Comparison of ENCODE assay signal across 12 cellular contexts in genomic region chr18:46939337-46939963, GRCh38. TPM values are rescaled to one million over a fixed set of nuclear protein-coding genes. Genes with fewer than 3 reads are reported as not detected.
DNase-seq lines count a peak whose midpoint lies in the region; ATAC-seq and TF ChIP-seq lines count a peak whose summit lies in the region.
"Had no signal": no experiment of that assay in that cellular context is flagged by ENCODE, and none has a peak within 500 bp of the region (broad histone marks: within the 10 kb centered on the region; RNA-seq: fewer than 3 reads in every experiment).

No MANE protein-coding gene starts in this region.

- CTCF ChIA-PET in AG04449 (lab: Yijun Ruan, JAX) = interaction anchor here (1.6 kb wide), 1 partner anchor 12 kb away, joined by 3 read pairs; no protein-coding TSS in a partner anchor
- CTCF ChIA-PET in CD4-positive, alpha-beta memory T cell (lab: Charles Lee; ENCODE audit: partially characterized antibody) = interaction anchor here (2.0 kb wide), 1 partner anchor 10 kb away, joined by 6 read pairs; no protein-coding TSS in a partner anchor

- H3K36me3 Mint-ChIP-seq in CD4-positive, alpha-beta memory T cell = no peaks in the 10 kb centered on the region

- H3K27ac ChIP-seq in lower lobe of right lung = peak overlapping the region; percentile 18
- no peak overlapping the region for H3K27ac ChIP-seq in CD4-positive, alpha-beta memory T cell (ENCODE audit: low read depth, low read length)
- H3K27ac ChIP-seq: BLaER1 treated with 17β-estradiol and CSF1 and Interleukin-3, amounts not matched to agents 10 nM and 100 nM; pancreas had no signal

- DNase-seq in AG04449 (ENCODE audit: low read depth, low spot score) (peak; percentile 49), M059J (ENCODE audit: low read depth) (peak; percentile 94), dermis blood vessel endothelial cell (peak; percentile 41), lower lobe of right lung (no peak), activated gamma-delta T cell treated with Interleukin-2 at 50 U/mL for 16 hours (no peak), NCI-H748 (lab: John Stamatoyannopoulos, UW; ENCODE audit: unreplicated experiment) (no peak)
- DNase-seq in CD4-positive, alpha-beta memory T cell = no peak
- DNase-seq: NCI-H1436 treated with DMSO at 0.1 percent for 48 hours, pancreas had no signal

- no peaks in the 10 kb centered on the region for H3K9me3 Mint-ChIP-seq in CD4-positive, alpha-beta memory T cell
- H3K9me3 Mint-ChIP-seq: activated T-helper 1 cell treated with anti-CD3 and anti-CD28 coated beads, Interleukin-12 subunit alpha, Interleukin-12 subunit beta, Interleukin-2, Interleukin-4 antibody, amounts not matched to agents 30 ng/mL and 10 ng/mL and 1 ng/mL, durations not matched to agents 14 hours and 24 hours and 36 hours had no signal

- POLR2A ChIA-PET in AG04449 (lab: Yijun Ruan, JAX) = interaction anchor here (1.4 kb wide), 1 partner anchor 22 kb away, joined by 5 read pairs; the partner anchor contains the start of genes KATNAL2 and PIAS2
- POLR2A ChIA-PET in CD4-positive, alpha-beta memory T cell (lab: Charles Lee; ENCODE audit: partially characterized antibody) = no interaction called here

- H3K27me3 Mint-ChIP-seq in CD4-positive, alpha-beta memory T cell = peaks cover 0 to 3% of the 10 kb centered on the region in 2 donors

- H3K9me3 ChIP-seq in lower lobe of right lung = no peaks in the 10 kb centered on the region
- H3K9me3 ChIP-seq in CD4-positive, alpha-beta memory T cell (ENCODE audit: control insufficient read depth in 1 of 2, low read length in 2 of 2) = no peaks in the 10 kb centered on the region
- H3K9me3 ChIP-seq: pancreas had no signal

- no peak for TF ChIP-seq CTCF in AG04449 (IDR thresholded peaks at IDR 0.05; ENCODE audit: insufficient read depth, low read length, missing control alignments)
- TF ChIP-seq CTCF in lower lobe of right lung (IDR thresholded peaks at IDR 0.05) = no peak

- ATAC-seq in lower lobe of right lung = peak; percentile 59 to 62
- ATAC-seq in HG03565 (IDR thresholded peaks at IDR 0.05; ENCODE audit: unreplicated experiment) = no peak

- no peaks in the 10 kb centered on the region for H3K36me3 ChIP-seq in lower lobe of right lung
- H3K36me3 ChIP-seq in CD4-positive, alpha-beta memory T cell (ENCODE audit: insufficient read depth, low read length) = no peaks in the 10 kb centered on the region
- H3K36me3 ChIP-seq: BLaER1 treated with 17β-estradiol and CSF1 and Interleukin-3, amounts not matched to agents 10 nM and 100 nM; pancreas had no signal

- no peak overlapping the region for H3K4me3 Mint-ChIP-seq in CD4-positive, alpha-beta memory T cell
- H3K4me3 Mint-ChIP-seq: activated T-helper 1 cell treated with anti-CD3 and anti-CD28 coated beads, Interleukin-12 subunit alpha, Interleukin-12 subunit beta, Interleukin-2, Interleukin-4 antibody, amounts not matched to agents 30 ng/mL and 10 ng/mL and 1 ng/mL, durations not matched to agents 14 hours and 24 hours and 36 hours had no signal

- H3K27me3 ChIP-seq in lower lobe of right lung (ENCODE audit: low read depth) = no peaks in the 10 kb centered on the region
- H3K27me3 ChIP-seq in CD4-positive, alpha-beta memory T cell (ENCODE audit: insufficient read depth, low read length) = no peaks in the 10 kb centered on the region
- H3K27me3 ChIP-seq: BLaER1 treated with 17β-estradiol and CSF1 and Interleukin-3, amounts not matched to agents 10 nM and 100 nM; pancreas had no signal

- peaks cover 0 to 5% (median under 1%) of the 10 kb centered on the region in 4 donors for H3K4me1 Mint-ChIP-seq in CD4-positive, alpha-beta memory T cell

- no peak overlapping the region for H3K27ac Mint-ChIP-seq in CD4-positive, alpha-beta memory T cell
- H3K27ac Mint-ChIP-seq: activated T-helper 1 cell treated with anti-CD3 and anti-CD28 coated beads, Interleukin-12 subunit alpha, Interleukin-12 subunit beta, Interleukin-2, Interleukin-4 antibody, amounts not matched to agents 30 ng/mL and 10 ng/mL and 1 ng/mL, durations not matched to agents 14 hours and 24 hours and 36 hours had no signal

- no peaks in the 10 kb centered on the region for H3K4me1 ChIP-seq in lower lobe of right lung
- H3K4me1 ChIP-seq in CD4-positive, alpha-beta memory T cell (ENCODE audit: insufficient read depth, low read length) = no peaks in the 10 kb centered on the region
- H3K4me1 ChIP-seq: pancreas had no signal

- intact Hi-C loops in lower lobe of right lung (cut with DNase I) = no loop called here
- intact Hi-C loops in CD4-positive, alpha-beta memory T cell (cut with micrococcal nuclease) = no loop called here

- H3K4me3 ChIP-seq in AG04449 (ENCODE audit: low read depth, low read length) (no peak overlapping the region), lower lobe of right lung (no peak overlapping the region)
- no peak overlapping the region for H3K4me3 ChIP-seq in CD4-positive, alpha-beta memory T cell (ENCODE audit: low read length in 2 of 2)
- H3K4me3 ChIP-seq: BLaER1 treated with 17β-estradiol and CSF1 and Interleukin-3, amounts not matched to agents 10 nM and 100 nM; pancreas had no signal

RNA-seq across cellular contexts. Expression of gene KATNAL2, which starts 22.0 kb away (rescaled TPM):
- total RNA-seq in M059J (2014; rRNA removed; shearing (Covaris generic)) = 2.0 and 4.0 TPM in 2 replicates
- total RNA-seq in dermis blood vessel endothelial cell (0.51 and 2.9 TPM in 2 replicates), lower lobe of right lung (3.8 TPM)
- 1 to 10 TPM in 1 of 2 experiments, under 1 TPM in 1; 0.94 to 2.1 TPM for total RNA-seq in CD4-positive, alpha-beta memory T cell
- not detected for polyA plus RNA-seq in CD4-positive, alpha-beta memory T cell

RNA-seq across cellular contexts. Expression of gene PIAS2, which starts 22.1 kb away (rescaled TPM):
- total RNA-seq in M059J (2014; rRNA removed; shearing (Covaris generic)) = 25.4 and 35.9 TPM in 2 replicates
- total RNA-seq in dermis blood vessel endothelial cell (14.2 and 15.5 TPM in 2 replicates), lower lobe of right lung (36.6 TPM)
- 10 to 100 TPM; 36.2 to 38.3 TPM for total RNA-seq in CD4-positive, alpha-beta memory T cell
- 10 to 100 TPM; 18.6 to 20.3 TPM for polyA plus RNA-seq in CD4-positive, alpha-beta memory T cell

Comparison
In these comparisons a context has a peak if more than half of its experiments do, and no peak if none do; other contexts are left out.
1. DNase-seq: peak in AG04449 (single experiment), M059J (single experiment) and dermis blood vessel endothelial cell (single experiment); none in lower lobe of right lung (single experiment), CD4-positive, alpha-beta memory T cell (0 of 5), activated gamma-delta T cell treated with Interleukin-2 at 50 U/mL for 16 hours (single experiment) and NCI-H748 (single experiment).